8 cellular contexts compared by ENCODE assay signal in the genomic region with DNA sequence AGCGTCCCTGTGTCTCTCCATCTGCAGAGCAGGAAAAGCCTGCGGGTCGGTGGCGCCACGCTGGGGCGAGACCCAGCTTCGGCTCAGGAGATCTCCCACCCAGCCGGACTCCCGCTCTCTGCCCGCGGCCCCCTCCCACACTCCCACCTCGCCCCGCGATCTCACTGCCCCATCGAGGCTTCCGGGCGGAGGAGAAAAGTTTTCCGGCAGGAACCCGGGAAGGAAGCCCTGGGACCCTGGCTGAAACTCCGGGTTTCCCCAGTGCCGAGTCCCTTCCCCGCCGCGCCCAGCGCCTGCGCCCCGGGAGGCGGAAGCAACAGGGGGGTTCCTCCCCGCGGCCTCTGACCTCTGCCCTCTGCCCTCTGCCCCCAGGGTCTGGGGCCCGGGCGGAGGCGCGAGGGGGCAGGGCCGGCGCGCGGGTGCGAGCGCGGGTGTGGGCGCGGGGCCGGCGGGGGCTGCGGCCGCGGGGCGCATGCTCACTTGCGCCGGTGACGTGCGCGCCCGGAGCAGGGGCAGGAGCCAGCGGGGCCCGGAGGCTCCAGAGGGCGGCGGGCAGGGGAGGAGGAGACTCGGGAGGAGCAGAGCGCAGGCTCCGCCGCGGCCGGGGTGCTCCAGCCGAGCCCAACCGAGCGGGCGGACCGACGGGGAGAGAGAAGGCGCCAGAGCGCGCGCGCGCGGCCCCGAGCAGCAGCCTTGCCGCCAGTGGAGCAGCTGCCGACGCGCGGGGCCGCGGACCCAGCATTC. TPM values are rescaled to one million over a fixed set of nuclear protein-coding genes. Genes with fewer than 3 reads are reported as not detected.
DNase-seq lines count a peak whose midpoint lies in the region; ATAC-seq and TF ChIP-seq lines count a peak whose summit lies in the region.

Gene ATP11A, plus strand, starts transcription at position 541 of the 744 bp plus-strand sequence. CDS start 379 bp downstream, outside the sequence.

- peak; percentile 92 for DNase-seq in Ammon's horn (ENCODE audit: low spot score)
- DNase-seq in NCI-H510A treated with DMSO at 0.1 percent for 48 hours (lab: John Stamatoyannopoulos, UW) = peak; percentile 85
- DNase-seq in activated CD4-positive, alpha-beta T cell treated with anti-CD3 and anti-CD28 coated beads, Interleukin-2, amount 50 U/mL, for 48 hours = peak; percentile 79 to 84
- DNase-seq in dermis blood vessel endothelial cell = peak; percentile 92
- peak; percentile 72 to 74 for DNase-seq in stimulated activated CD4-positive, alpha-beta T cell treated with anti-CD3 and anti-CD28 coated beads, Interleukin-2, amount 100 ng/mL, for 48 hours

- no peaks in the 10 kb centered on the region for H3K27me3 ChIP-seq in liver (ENCODE audit: control insufficient read depth in 4 of 4, insufficient read depth in 4 of 4, low read length in 3 of 4)

- peak; percentile 22 to 26 for TF ChIP-seq RAD21 in liver (IDR thresholded peaks at IDR 0.05)

- under 1% methylated on average over 86 of the region's 86 CpGs for WGBS in liver

- H3K4me1 ChIP-seq in liver (ENCODE audit: control insufficient read depth in 4 of 4, insufficient read depth in 4 of 4, low read length in 3 of 4) = peaks cover 6 to 31% (median 14%) of the 10 kb centered on the region in 4 donors

- no peak for TF ChIP-seq CTCF in liver (IDR thresholded peaks at IDR 0.05; ENCODE audit: low read depth, low read length, missing input control)

- H3K4me3 ChIP-seq in liver (ENCODE audit: low read depth in 1 of 3, low read length in 3 of 3) = peak within 1 kb of the TSS; percentile 72 to 89 (median 79)

- H3K9me3 ChIP-seq in liver (ENCODE audit: control insufficient read depth in 4 of 4, low read length in 3 of 4) = no peaks in the 10 kb centered on the region

- ATAC-seq in GM19035 (IDR thresholded peaks at IDR 0.05; ENCODE audit: unreplicated experiment) = peak; percentile 77
- ATAC-seq in HG03342 (IDR thresholded peaks at IDR 0.05; ENCODE audit: unreplicated experiment) = peak; percentile 63

- peak within 1 kb of the TSS; percentile 66 to 83 for H3K9ac ChIP-seq in liver (ENCODE audit: low read depth in 1 of 2, low read length in 2 of 2)

- peak within 1 kb of the TSS; percentile 85 to 93 for H3K27ac ChIP-seq in liver (ENCODE audit: low read depth in 1 of 2, low read length in 2 of 2)

- H3K36me3 ChIP-seq in liver (ENCODE audit: control insufficient read depth in 4 of 4, insufficient read depth in 3 of 4, low read depth in 1 of 4, low read length in 3 of 4) = no peaks in the 10 kb centered on the region

TF ChIP-seq in liver, 16 proteins besides CTCF, POLR2A, EP300 and RAD21:
- no peak for TF ChIP-seq TAF1 (conservative IDR thresholded peaks at IDR 0.05)
- TF ChIP-seq, protein P1, sequence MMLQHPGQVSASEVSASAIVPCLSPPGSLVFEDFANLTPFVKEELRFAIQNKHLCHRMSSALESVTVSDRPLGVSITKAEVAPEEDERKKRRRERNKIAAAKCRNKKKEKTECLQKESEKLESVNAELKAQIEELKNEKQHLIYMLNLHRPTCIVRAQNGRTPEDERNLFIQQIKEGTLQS (IDR thresholded peaks at IDR 0.05) = no peak
- peak; percentile 95 for TF ChIP-seq NR2F2 (IDR thresholded peaks at IDR 0.05)
- no peak for TF ChIP-seq HNF4G (IDR thresholded peaks at IDR 0.05)
- TF ChIP-seq REST (IDR thresholded peaks at IDR 0.05) = peak; percentile 52
- peak; percentile 14 for TF ChIP-seq SP1 (IDR thresholded peaks at IDR 0.05)
- no peak for TF ChIP-seq MAX (IDR thresholded peaks at IDR 0.05)
- TF ChIP-seq HNF4A (conservative IDR thresholded peaks at IDR 0.05) = peak; percentile 60 to 72
- no peak for TF ChIP-seq GABPA (IDR thresholded peaks at IDR 0.05 in 1 of 2, conservative IDR thresholded peaks at IDR 0.05 in 1 of 2)
- TF ChIP-seq JUND (IDR thresholded peaks at IDR 0.05) = no peak
- TF ChIP-seq RXRA (IDR thresholded peaks at IDR 0.05) = peak; percentile 18 to 43
- no peak for TF ChIP-seq ZBTB33 (IDR thresholded peaks at IDR 0.05)
- no peak for TF ChIP-seq EGR1 (IDR thresholded peaks at IDR 0.05; ENCODE audit: low read depth in 2 of 2)
- no peak for TF ChIP-seq FOXA2 (IDR thresholded peaks at IDR 0.05)
TF ChIP-seq in liver: peak in this region for 5.

RNA-seq across cellular contexts. Expression of gene ATP11A, which starts in this region (rescaled TPM):
- 32.0 and 41.7 TPM in 2 replicates for total RNA-seq in dermis blood vessel endothelial cell
- 10 to 100 TPM; 17.3 to 27.9 TPM for total RNA-seq in liver
- 10 to 100 TPM in 1 of 2 donors, 1 to 10 TPM in 1; 8.7 to 10.2 TPM for polyA plus RNA-seq in liver

Comparison
In these comparisons a context has a peak if more than half of its experiments do, and no peak if none do; other contexts are left out.
1. Peak in every context shown above with its lines: DNase-seq, ATAC-seq, H3K4me3 ChIP-seq and H3K27ac ChIP-seq.